ENCODE assay signal across 29 cellular contexts in the genomic region with DNA sequence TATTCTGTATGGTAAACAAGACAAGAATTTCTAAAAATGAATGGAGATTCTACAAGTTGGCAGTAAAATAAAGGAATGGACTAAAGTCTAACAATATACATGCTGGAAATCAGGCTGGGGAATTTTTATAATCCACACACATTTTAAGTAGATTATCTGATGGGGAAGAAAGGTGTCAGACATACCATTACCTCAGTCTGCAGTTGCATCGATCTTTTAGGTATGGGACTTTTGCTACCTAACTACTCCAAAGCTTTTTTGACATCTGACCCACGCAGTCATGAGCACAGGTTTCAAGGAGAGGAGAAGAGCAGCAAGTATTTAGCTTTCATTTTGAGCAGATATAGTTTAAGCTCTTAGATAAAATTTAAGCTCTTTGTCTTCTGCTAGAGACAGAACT.
"Had no signal": no experiment of that assay in that cellular context is flagged by ENCODE, and none has a peak within 500 bp of the region (broad histone marks: within the 10 kb centered on the region; RNA-seq: fewer than 3 reads in every experiment).

No MANE protein-coding gene starts in this region.

- H2AFZ ChIP-seq: parathyroid adenoma had no signal

- H3K27me3 ChIP-seq: ovary, right lobe of liver, sigmoid colon, stomach, thyroid gland, tibial nerve, upper lobe of left lung, vagina had no signal

- H3K4me3 Mint-ChIP-seq: natural killer cell treated with Interleukin-12 subunit alpha and Interleukin-12 subunit beta and Interleukin-15 and Interleukin-18, amount 100 ng/mL, for 72 hours; nephron progenitor cell; neural crest cell; stimulated activated effector memory CD8-positive, alpha-beta T cell treated with anti-CD3 and anti-CD28 coated beads, Interleukin-12 subunit alpha, Interleukin-12 subunit beta, amount 100 ng/mL, for 72 hours; stimulated activated naive B cell treated with anti-CD40 and anti-IgM and Interleukin-4, amounts not matched to agents 10 μg/mL and 1 μg/mL and 100 μg/mL, for 72 hours; stimulated activated naive CD8-positive, alpha-beta T cell treated with anti-CD3 and anti-CD28 coated beads, Interleukin-15, Interleukin-2, amounts not matched to agents 100 ng/mL and 50 ng/mL, for 24 hours had no signal

- FAIRE-seq: urothelium cell line had no signal

- H3K9ac ChIP-seq: parathyroid adenoma had no signal

- H3K9me3 ChIP-seq: ovary, psoas muscle, right lobe of liver, sigmoid colon, stomach, thoracic aorta, thyroid gland, tibial nerve, upper lobe of left lung, vagina had no signal

- H3K4me1 Mint-ChIP-seq: nephron progenitor cell; stimulated activated effector memory CD8-positive, alpha-beta T cell treated with anti-CD3 and anti-CD28 coated beads, Interleukin-12 subunit alpha, Interleukin-12 subunit beta, amount 100 ng/mL, for 72 hours; stimulated activated naive B cell treated with anti-CD40 and anti-IgM and Interleukin-4, amounts not matched to agents 10 μg/mL and 1 μg/mL and 100 μg/mL, for 72 hours had no signal

- DNase-seq: nephron progenitor cell; occipital lobe; ovary; posterior cingulate gyrus; psoas muscle; right cardiac atrium; right lobe of liver; sigmoid colon; small intestine; stimulated activated CD4-positive, alpha-beta T cell treated with anti-CD3 and anti-CD28 coated beads, Interleukin-15, amount 100 ng/mL, for 24 hours; stimulated activated CD4-positive, alpha-beta T cell treated with anti-CD3 and anti-CD28 coated beads, Interleukin-2, amount 100 ng/mL, for 24 hours; stimulated activated CD4-positive, alpha-beta T cell treated with anti-CD3 and anti-CD28 coated beads, Interleukin-2, amount 100 ng/mL, for 48 hours; stimulated activated CD4-positive, alpha-beta T cell treated with anti-CD3 and anti-CD28 coated beads, Interleukin-4, amount 100 ng/mL, for 24 hours; stimulated activated naive B cell treated with anti-CD40 and anti-IgM and Interleukin-4, amounts not matched to agents 10 μg/mL and 1 μg/mL and 100 μg/mL, for 72 hours; stimulated activated naive CD4-positive, alpha-beta T cell treated with Interleukin-2 at 50 U/mL for 16 hours; stomach; thyroid gland; trophoblast cell; upper lobe of left lung had no signal

- ATAC-seq: natural killer cell treated with Interleukin-12 subunit alpha and Interleukin-12 subunit beta and Interleukin-15 and Interleukin-18, amount 100 ng/mL, for 72 hours; psoas muscle; right cardiac atrium; right lobe of liver; stimulated activated effector memory CD8-positive, alpha-beta T cell treated with anti-CD3 and anti-CD28 coated beads, Interleukin-12 subunit alpha, Interleukin-12 subunit beta, amount 100 ng/mL, for 72 hours; stimulated activated naive B cell treated with anti-CD40 and anti-IgM and Interleukin-4, amounts not matched to agents 10 μg/mL and 1 μg/mL and 100 μg/mL, for 72 hours had no signal

- H3K36me3 Mint-ChIP-seq: natural killer cell treated with Interleukin-12 subunit alpha and Interleukin-12 subunit beta and Interleukin-15 and Interleukin-18, amount 100 ng/mL, for 72 hours; stimulated activated effector memory CD8-positive, alpha-beta T cell treated with anti-CD3 and anti-CD28 coated beads, Interleukin-12 subunit alpha, Interleukin-12 subunit beta, amount 100 ng/mL, for 72 hours had no signal

- H3K36me3 ChIP-seq: ovary, right lobe of liver, sigmoid colon, stomach, thoracic aorta, thyroid gland, vagina had no signal

- H3K4me1 ChIP-seq: parathyroid adenoma, right lobe of liver, thyroid gland, vagina had no signal

- H3K27me3 Mint-ChIP-seq: natural killer cell treated with Interleukin-12 subunit alpha and Interleukin-12 subunit beta and Interleukin-15 and Interleukin-18, amount 100 ng/mL, for 72 hours; progenitor cell of endocrine pancreas; stimulated activated naive B cell treated with anti-CD40 and anti-IgM and Interleukin-4, amounts not matched to agents 10 μg/mL and 1 μg/mL and 100 μg/mL, for 72 hours; stimulated activated naive CD8-positive, alpha-beta T cell treated with anti-CD3 and anti-CD28 coated beads, Interleukin-15, Interleukin-2, amounts not matched to agents 100 ng/mL and 50 ng/mL, for 24 hours had no signal

- H3K27ac Mint-ChIP-seq: natural killer cell treated with Interleukin-12 subunit alpha and Interleukin-12 subunit beta and Interleukin-15 and Interleukin-18, amount 100 ng/mL, for 72 hours; nephron progenitor cell; progenitor cell of endocrine pancreas; stimulated activated effector memory CD8-positive, alpha-beta T cell treated with anti-CD3 and anti-CD28 coated beads, Interleukin-12 subunit alpha, Interleukin-12 subunit beta, amount 100 ng/mL, for 72 hours; stimulated activated naive B cell treated with anti-CD40 and anti-IgM and Interleukin-4, amounts not matched to agents 10 μg/mL and 1 μg/mL and 100 μg/mL, for 72 hours; stimulated activated naive CD8-positive, alpha-beta T cell treated with anti-CD3 and anti-CD28 coated beads, Interleukin-15, Interleukin-2, amounts not matched to agents 100 ng/mL and 50 ng/mL, for 24 hours had no signal

- H3K4me3 ChIP-seq: ovary, psoas muscle, right lobe of liver, sigmoid colon, stomach, thoracic aorta, thyroid gland, tibial nerve, upper lobe of left lung, vagina had no signal

- H3K9me3 Mint-ChIP-seq: stimulated activated effector memory CD8-positive, alpha-beta T cell treated with anti-CD3 and anti-CD28 coated beads, Interleukin-12 subunit alpha, Interleukin-12 subunit beta, amount 100 ng/mL, for 72 hours had no signal

- H3K27ac ChIP-seq: ovary, parathyroid adenoma, psoas muscle, right lobe of liver, sigmoid colon, stomach, thoracic aorta, thyroid gland, tibial nerve, upper lobe of left lung, vagina had no signal

- H3K79me2 ChIP-seq: parathyroid adenoma had no signal
